In the genomic region with DNA sequence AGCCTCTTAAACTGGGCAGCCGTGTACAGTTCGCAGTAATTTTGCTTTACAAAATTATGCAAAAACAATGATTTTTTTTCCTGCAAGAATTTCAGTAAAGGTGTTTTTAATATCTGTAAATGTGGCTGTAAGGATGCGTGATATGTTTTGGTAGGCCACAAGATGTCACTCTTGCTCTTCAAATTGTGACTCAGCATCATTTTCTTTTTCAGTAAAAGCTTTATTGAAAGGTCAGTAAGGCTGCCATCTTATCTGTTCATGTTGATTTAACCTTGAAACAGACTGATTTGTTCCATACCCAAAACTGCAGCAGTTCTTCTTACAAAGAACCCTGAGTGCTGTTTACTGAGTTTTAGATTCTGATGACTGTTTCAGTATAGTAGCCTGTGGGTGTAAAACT, we compare ENCODE assay signal across 8 cellular contexts. TPM values are rescaled to one million over a fixed set of nuclear protein-coding genes. Genes with fewer than 3 reads are reported as not detected.
DNase-seq lines count a peak whose midpoint lies in the region; ATAC-seq, FAIRE-seq and TF ChIP-seq lines count a peak whose summit lies in the region.

No MANE protein-coding gene starts in this region.

- no peak overlapping the region for H3K4me3 Mint-ChIP-seq in stimulated activated effector memory CD8-positive, alpha-beta T cell treated with anti-CD3 and anti-CD28 coated beads, Interleukin-12 subunit alpha, Interleukin-12 subunit beta, amount 100 ng/mL, for 72 hours

- H3K4me1 ChIP-seq in cardiac muscle cell (ENCODE audit: low read depth), result no peaks in the 10 kb centered on the region

- H3K9me3 ChIP-seq in cardiac muscle cell (ENCODE audit: low read depth), result no peaks in the 10 kb centered on the region

- peaks cover 68% of the 10 kb centered on the region for H3K36me3 Mint-ChIP-seq in stimulated activated effector memory CD8-positive, alpha-beta T cell treated with anti-CD3 and anti-CD28 coated beads, Interleukin-12 subunit alpha, Interleukin-12 subunit beta, amount 100 ng/mL, for 72 hours

- no peak overlapping the region for H3K27ac ChIP-seq in cardiac muscle cell

- no peak overlapping the region for H3K27ac Mint-ChIP-seq in stimulated activated effector memory CD8-positive, alpha-beta T cell treated with anti-CD3 and anti-CD28 coated beads, Interleukin-12 subunit alpha, Interleukin-12 subunit beta, amount 100 ng/mL, for 72 hours

- ATAC-seq in Right ventricle myocardium inferior, result no peak
- ATAC-seq in stimulated activated effector memory CD8-positive, alpha-beta T cell treated with anti-CD3 and anti-CD28 coated beads, Interleukin-12 subunit alpha, Interleukin-12 subunit beta, amount 100 ng/mL, for 72 hours, result peak; percentile 55
- ATAC-seq in GM19467 (IDR thresholded peaks at IDR 0.05; ENCODE audit: unreplicated experiment), result no peak

- H3K4me1 Mint-ChIP-seq in stimulated activated effector memory CD8-positive, alpha-beta T cell treated with anti-CD3 and anti-CD28 coated beads, Interleukin-12 subunit alpha, Interleukin-12 subunit beta, amount 100 ng/mL, for 72 hours, result peaks cover 20% of the 10 kb centered on the region

- peak; percentile 83 for FAIRE-seq in TTC549 (lab: Jason Lieb, UNC)

- H3K36me3 ChIP-seq in cardiac muscle cell, result peaks cover 23% of the 10 kb centered on the region

- H3K4me3 ChIP-seq in cardiac muscle cell (no peak overlapping the region), foreskin fibroblast (ENCODE audit: low read depth in 1 of 2, low read length in 2 of 2) (peak overlapping the region in 1 of 2 donors; percentile 47)

- no peaks in the 10 kb centered on the region for H3K9me3 Mint-ChIP-seq in stimulated activated effector memory CD8-positive, alpha-beta T cell treated with anti-CD3 and anti-CD28 coated beads, Interleukin-12 subunit alpha, Interleukin-12 subunit beta, amount 100 ng/mL, for 72 hours

- peak; percentile 32 for TF ChIP-seq CTCF in cardiac muscle cell (IDR thresholded peaks at IDR 0.05; ENCODE audit: low read depth, low read length)
- TF ChIP-seq CTCF in foreskin fibroblast (IDR thresholded peaks at IDR 0.05; ENCODE audit: low read depth, low read length), result peak; percentile 12

- H3K27me3 ChIP-seq in cardiac muscle cell, result no peaks in the 10 kb centered on the region

- intact Hi-C loops in Right ventricle myocardium inferior (cut with DNase I), result loop anchor here (5.0 kb wide), 1 partner anchor 221 kb away; no protein-coding TSS in a partner anchor

- peak; percentile 55 to 65 for DNase-seq in cardiac muscle cell (ENCODE audit: low read depth in 1 of 2, low spot score in 1 of 2)
- no peak for DNase-seq in Right ventricle myocardium inferior (ENCODE audit: missing footprints)
- DNase-seq in KBM-7, result peak; percentile 52
- peak in 1 of 2 donors; percentile 52 for DNase-seq in foreskin fibroblast
- no peak for DNase-seq in stimulated activated effector memory CD8-positive, alpha-beta T cell treated with anti-CD3 and anti-CD28 coated beads, Interleukin-12 subunit alpha, Interleukin-12 subunit beta, amount 100 ng/mL, for 72 hours (ENCODE audit: low spot score in 2 of 2)
- no peak for DNase-seq in activated CD4-positive, alpha-beta T cell treated with anti-CD3 and anti-CD28 coated beads, Interleukin-2, amount 50 U/mL, for 4 hours

- in situ Hi-C loops in KBM-7 (cut with MboI; ENCODE audit: low pct_unique_long_range_greater_than_20kb, low sequenced_read_pairs), result no loop called here

RNA-seq across cellular contexts. Expression of a gene that starts 39.9 kb away (rescaled TPM):
- total RNA-seq in cardiac muscle cell (10.0 and 16.8 TPM in 2 replicates), Right ventricle myocardium inferior (5.2 TPM)
- 12.4 and 16.0 TPM in 2 replicates for polyA plus RNA-seq in cardiac muscle cell

RNA-seq across cellular contexts. Expression of a gene that starts 44.0 kb away (rescaled TPM):
- total RNA-seq in cardiac muscle cell (176 and 231 TPM in 2 replicates), Right ventricle myocardium inferior (108 TPM)
- 448 and 459 TPM in 2 replicates for polyA plus RNA-seq in cardiac muscle cell

Comparison
In these comparisons a context has a peak if more than half of its experiments do, and no peak if none do; other contexts are left out.
1. DNase-seq: peak in cardiac muscle cell (2 of 2) and KBM-7 (single experiment); none in Right ventricle myocardium inferior (single experiment), stimulated activated effector memory CD8-positive, alpha-beta T cell treated with anti-CD3 and anti-CD28 coated beads, Interleukin-12 subunit alpha, Interleukin-12 subunit beta, amount 100 ng/mL, for 72 hours (0 of 2) and activated CD4-positive, alpha-beta T cell treated with anti-CD3 and anti-CD28 coated beads, Interleukin-2, amount 50 U/mL, for 4 hours (0 of 2).